Comparison of ENCODE assay signal across 8 cellular contexts in the genomic region with DNA sequence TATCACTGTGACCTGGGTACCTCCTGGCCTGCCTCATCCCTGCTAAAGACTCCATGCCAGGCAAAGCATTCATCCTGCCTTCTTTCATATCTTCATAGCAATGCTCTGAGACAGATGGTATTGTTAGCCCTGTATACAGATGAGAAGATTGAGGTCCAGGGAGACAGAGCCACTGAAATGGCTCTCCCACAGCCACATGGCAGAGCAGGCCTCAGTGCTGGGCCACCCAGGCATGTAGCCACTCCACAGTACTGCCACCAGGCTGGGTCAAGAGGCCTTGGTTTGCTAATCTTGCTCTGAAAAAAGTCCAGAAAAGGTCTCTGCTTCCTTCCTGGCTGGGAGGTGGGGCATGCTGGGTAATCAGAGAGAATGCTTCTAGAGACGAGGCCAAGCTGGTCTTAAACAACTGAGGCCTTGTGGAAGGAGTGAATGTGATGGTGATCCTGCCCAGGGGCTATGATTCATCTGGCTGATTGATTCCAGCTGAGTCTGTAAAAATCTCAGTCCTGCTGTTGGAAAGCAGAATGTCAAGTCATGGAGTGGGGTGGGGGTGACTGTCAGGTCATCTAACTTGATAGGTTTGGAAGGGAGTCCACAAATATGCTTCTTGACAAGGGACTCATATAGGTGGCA. TPM values are rescaled to one million over a fixed set of nuclear protein-coding genes. Genes with fewer than 3 reads are reported as not detected.
DNase-seq lines count a peak whose midpoint lies in the region; ATAC-seq and TF ChIP-seq lines count a peak whose summit lies in the region.

No MANE protein-coding gene starts in this region.

- peaks cover 4% of the 10 kb centered on the region for H3K4me1 ChIP-seq in A673 (ENCODE audit: insufficient read depth, low read length, poor library complexity, severe bottlenecking)
- peaks cover 15 to 47% of the 10 kb centered on the region in 2 donors for H3K4me1 ChIP-seq in left lung

- no peaks in the 10 kb centered on the region for H3K27me3 ChIP-seq in A673 (replicated peaks; ENCODE audit: insufficient read depth, low read depth, low read length, poor library complexity)
- no peaks in the 10 kb centered on the region for H3K27me3 ChIP-seq in left lung

- POLR2A ChIA-PET in A673 (lab: Charles Lee; ENCODE audit: low non-redundant PET) = no interaction called here

- TF ChIP-seq CTCF in A673 (conservative IDR thresholded peaks at IDR 0.05; ENCODE audit: low read depth, low read length) (no peak), brain (conservative IDR thresholded peaks at IDR 0.05) (no peak), left lung (IDR thresholded peaks at IDR 0.05) (no peak)

- CTCF ChIA-PET in A673 (lab: Charles Lee) = no interaction called here

- peak; percentile 61 for DNase-seq in A673 (ENCODE audit: low spot score)
- peak; percentile 72 for DNase-seq in HK-2 (ENCODE audit: unreplicated experiment)
- no peak for DNase-seq in left lung
- no peak for DNase-seq in RPMI8226
- DNase-seq in stimulated activated CD4-positive, alpha-beta T cell treated with anti-CD3 and anti-CD28 coated beads, Interleukin-4, amount 100 ng/mL, for 4 hours = no peak
- no peak for DNase-seq in NCI-H510A treated with DMSO at 0.1 percent for 48 hours (lab: John Stamatoyannopoulos, UW)

- ATAC-seq in left lung = peak; percentile 22
- ATAC-seq in HG02571 (IDR thresholded peaks at IDR 0.05; ENCODE audit: unreplicated experiment) = no peak

- no peaks in the 10 kb centered on the region for H3K27me3 Mint-ChIP-seq in brain

- H3K9me3 ChIP-seq in A673 (ENCODE audit: low read depth, low read length, poor library complexity, severe bottlenecking) = no peaks in the 10 kb centered on the region
- H3K9me3 ChIP-seq in left lung = no peaks in the 10 kb centered on the region

- H3K9me3 Mint-ChIP-seq in brain = peaks cover 0 to 3% (median 0%) of the 10 kb centered on the region in 5 experiments

- H3K27ac ChIP-seq in A673 (ENCODE audit: low read depth, low read length, poor library complexity, severe bottlenecking) (peak overlapping the region; percentile 38), left lung (peak overlapping the region; percentile 35 to 69)

- no TSS peak for BruUV-seq in A673 (replicated peaks; lab: Mats Ljungman, UMichigan)

- H3K36me3 ChIP-seq in A673 (ENCODE audit: insufficient read depth, low read length, poor library complexity, severe bottlenecking) (peaks cover 17% of the 10 kb centered on the region), left lung (peaks cover 0 to 93% of the 10 kb centered on the region in 2 donors)

- H3K27ac Mint-ChIP-seq in brain = peak overlapping the region; percentile 61 to 94 (median 89)

- intact Hi-C loops in A673 (cut with micrococcal nuclease; ENCODE audit: unreplicated experiment) = no loop called here
- intact Hi-C loops in left lung (cut with DNase I) = no loop called here

- no peak overlapping the region for H3K4me3 Mint-ChIP-seq in brain

- H3K4me1 Mint-ChIP-seq in brain = peaks cover 9% of the 10 kb centered on the region

- peaks cover 56% of the 10 kb centered on the region for H3K36me3 Mint-ChIP-seq in brain

- H3K4me3 ChIP-seq in A673 (ENCODE audit: low read depth, low read length, poor library complexity, severe bottlenecking) = no peak overlapping the region
- no peak overlapping the region for H3K4me3 ChIP-seq in left lung

RNA-seq across cellular contexts. Expression of gene HM13, which starts 29.8 kb away (rescaled TPM):
- total RNA-seq in A673 (2021) (182 and 196 TPM in 2 replicates), left lung (100 to 1,000 TPM; 185 to 282 TPM)
- 169 TPM for polyA plus RNA-seq in brain (ENCODE audit: insufficient read depth, low read depth, low replicate concordance)

Comparison
In these comparisons a context has a peak if more than half of its experiments do, and no peak if none do; other contexts are left out.
1. DNase-seq: peak in A673 (single experiment) and HK-2 (single experiment); none in left lung (0 of 2), RPMI8226 (single experiment), stimulated activated CD4-positive, alpha-beta T cell treated with anti-CD3 and anti-CD28 coated beads, Interleukin-4, amount 100 ng/mL, for 4 hours (0 of 2) and NCI-H510A treated with DMSO at 0.1 percent for 48 hours (single experiment).